24 cellular contexts compared by ENCODE assay signal in the genomic region with DNA sequence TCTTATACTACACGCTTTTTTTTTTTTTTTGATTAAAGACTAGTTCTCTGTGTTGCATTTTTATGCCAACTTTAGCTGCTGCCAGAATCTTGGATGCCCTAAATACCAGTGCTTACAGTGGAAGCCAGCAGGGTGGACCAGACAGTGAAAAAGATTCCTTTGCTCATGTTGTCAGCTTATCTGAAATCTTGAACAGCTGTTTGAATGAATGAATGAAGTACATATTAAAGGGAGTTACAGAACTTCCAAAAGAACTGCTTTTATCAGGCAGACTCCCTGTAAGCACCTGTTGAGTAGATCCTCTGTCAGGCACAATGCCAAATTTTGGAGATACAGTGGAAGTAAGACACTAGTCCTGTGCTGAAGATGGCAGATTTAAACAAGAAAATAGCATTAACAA.
"Had no signal": no experiment of that assay in that cellular context is flagged by ENCODE, and none has a peak within 500 bp of the region (broad histone marks: within the 10 kb centered on the region; RNA-seq: fewer than 3 reads in every experiment).

No MANE protein-coding gene starts in this region.

- DNase-seq: activated B cell treated with CpG ODN at 0.5 μM for 24 hours; activated CD4-positive, alpha-beta T cell treated with anti-CD3 and anti-CD28 coated beads for 1 hour; activated CD4-positive, alpha-beta T cell treated with anti-CD3 and anti-CD28 coated beads, Interleukin-2, amount 10 ng/mL, durations not matched to agents 24 days and 14 days; activated CD4-positive, alpha-beta T cell treated with anti-CD3 and anti-CD28 coated beads, Interleukin-2, amount 50 U/mL, for 48 hours; activated gamma-delta T cell; activated naive CD4-positive, alpha-beta T cell treated with anti-CD3 and anti-CD28 coated beads for 36 hours; activated T-cell treated with anti-CD3 and anti-CD28 coated beads, Interleukin-2, amount 50 U/mL, for 48 hours; central memory CD4-positive, alpha-beta T cell; Karpas-422; NCI-H1105 treated with DMSO at 0.1 percent for 48 hours; NCI-H1436 treated with DMSO at 0.1 percent for 48 hours; NCI-H187; NCI-H2081 treated with DMSO at 0.1 percent for 48 hours; NCI-H2171 treated with DMSO at 0.1 percent for 48 hours; NCI-H345; NCI-H510A; NCI-H82; Peyer's patch; SIG-M5; T-cell; T-helper 2 cell; T1000 had no signal

- H3K27me3 ChIP-seq: Peyer's patch had no signal

- H3K36me3 ChIP-seq: Peyer's patch had no signal

- H3K4me3 ChIP-seq: K562, Peyer's patch, SK-N-MC had no signal

- H3K4me1 ChIP-seq: Peyer's patch had no signal

- H3K9me3 ChIP-seq: Peyer's patch had no signal

- H3K27ac ChIP-seq: Peyer's patch, SK-N-MC had no signal
